In the genomic region with DNA sequence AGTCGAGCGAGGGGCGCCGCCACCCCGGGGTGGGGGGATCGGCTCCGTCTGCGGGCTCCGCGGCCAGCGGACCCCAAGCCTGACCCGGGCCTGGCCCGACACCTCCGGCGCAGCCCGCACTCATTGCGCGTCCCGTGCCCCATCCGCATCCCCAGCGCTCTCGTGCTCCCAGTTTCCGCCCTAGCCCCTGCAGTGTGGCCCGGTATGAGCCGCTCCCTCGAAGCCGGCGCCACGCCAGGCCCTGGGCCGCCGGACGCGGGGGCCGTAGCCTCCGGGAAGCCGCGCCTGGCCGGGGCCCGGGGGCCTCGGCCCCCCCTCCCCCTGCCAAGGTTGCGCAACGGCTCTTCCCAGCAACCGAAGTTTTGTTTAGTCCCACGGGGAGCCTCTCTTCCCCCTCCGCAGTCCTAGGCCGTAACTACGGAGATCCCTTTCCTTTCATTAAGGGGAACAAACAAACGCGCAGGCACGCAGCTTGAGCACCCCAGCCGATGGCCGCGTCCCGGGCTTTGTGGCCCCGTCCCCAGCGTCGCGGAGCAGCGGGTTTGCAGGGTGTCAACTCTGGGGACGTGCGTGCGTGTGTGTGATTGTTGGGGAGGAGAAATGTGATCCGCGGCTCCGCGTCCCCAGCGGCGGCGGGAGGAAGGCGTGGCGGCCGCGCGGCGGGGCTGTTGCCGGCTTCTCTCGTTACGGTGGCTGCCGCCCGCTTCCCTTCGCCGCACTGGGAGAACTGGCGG, we compare ENCODE assay signal across 8 cellular contexts. TPM values are rescaled to one million over a fixed set of nuclear protein-coding genes. Genes with fewer than 3 reads are reported as not detected.
DNase-seq lines count a peak whose midpoint lies in the region; ATAC-seq, FAIRE-seq and TF ChIP-seq lines count a peak whose summit lies in the region.

No MANE protein-coding gene starts in this region.

- intact Hi-C loops in left ventricle myocardium superior (cut with micrococcal nuclease): loop anchor here (5.0 kb wide), 1 partner anchor 69 kb away; no protein-coding TSS in a partner anchor

- ATAC-seq in HG02678 (IDR thresholded peaks at IDR 0.05; ENCODE audit: unreplicated experiment) (peak; percentile 34), left ventricle myocardium superior (peak; percentile 90)

- TF ChIP-seq CTCF in GM12874 (IDR thresholded peaks at IDR 0.05; ENCODE audit: insufficient read depth, low read depth, low read length): 0 out of 2 replicates have a peak, but pooled peaks have one; percentile 28

- no peak for FAIRE-seq in urothelium cell line (lab: Jason Lieb, UNC)

- peak; percentile 58 for DNase-seq in NCI-H128 (lab: John Stamatoyannopoulos, UW; ENCODE audit: unreplicated experiment)
- peak; percentile 46 to 82 (median 63) for DNase-seq in T-helper 1 cell
- peak; percentile 75 for DNase-seq in amniotic stem cell (lab: John Stamatoyannopoulos, UW)
- DNase-seq in left ventricle myocardium superior: peak; percentile 95
- DNase-seq in pulmonary artery endothelial cell (ENCODE audit: low read depth, low spot score): peak; percentile 11
- peak; percentile 77 for DNase-seq in urothelium cell line (ENCODE audit: low spot score)

RNA-seq across cellular contexts. Expression of a gene that starts 0.9 kb away (rescaled TPM):
- 306 TPM for total RNA-seq in left ventricle myocardium superior
- 66.9 and 74.5 TPM in 2 replicates for total RNA-seq in pulmonary artery endothelial cell

Comparison
In these comparisons a context has a peak if more than half of its experiments do, and no peak if none do; other contexts are left out.
1. Peak in every context shown above with its lines: DNase-seq and ATAC-seq.
2. DNase-seq: peak in every context shown above with its lines; median percentile 95 in left ventricle myocardium superior; 77 in urothelium cell line; 75 in amniotic stem cell; 63 in T-helper 1 cell; 58 in NCI-H128; 11 in pulmonary artery endothelial cell.